8 cellular contexts compared by ENCODE assay signal in the genomic region with DNA sequence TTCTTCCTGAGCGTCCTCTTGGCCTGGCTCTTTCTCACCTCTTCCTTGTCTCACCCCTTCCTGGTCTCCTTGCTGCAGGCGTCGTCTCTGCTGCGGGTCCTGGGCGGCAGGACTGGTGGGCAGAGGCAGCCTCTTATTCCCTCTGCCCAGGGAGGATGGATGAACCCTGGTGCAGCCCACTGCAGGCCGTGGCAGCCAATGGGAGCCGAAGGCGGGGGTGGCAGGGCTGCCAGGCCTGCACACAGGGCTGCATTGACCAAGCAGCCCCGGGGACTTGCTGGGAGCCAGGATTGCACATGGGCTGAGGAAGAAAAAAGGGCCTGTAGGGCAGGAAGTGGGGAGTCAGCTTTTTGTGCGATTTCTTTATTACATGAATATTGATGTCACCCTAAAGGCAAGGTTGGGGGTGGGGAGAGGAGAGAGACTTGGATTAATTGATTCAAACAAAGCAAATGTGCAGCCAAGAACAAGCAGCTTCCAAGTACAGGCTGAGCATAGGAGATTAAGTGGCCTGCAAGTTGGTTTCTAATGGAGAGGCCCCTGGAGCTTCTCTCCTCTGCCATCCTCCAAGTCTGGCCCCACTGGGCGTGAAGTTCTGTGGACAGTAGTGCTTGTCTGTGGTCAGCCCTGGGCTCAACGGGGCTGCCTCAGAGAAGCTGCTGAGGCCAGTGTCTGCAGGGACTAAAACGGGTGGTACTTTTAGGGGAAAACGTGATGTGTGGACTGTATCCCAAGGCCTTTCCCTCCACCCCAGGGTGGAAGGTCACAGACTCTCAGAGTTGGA. TPM values are rescaled to one million over a fixed set of nuclear protein-coding genes. Genes with fewer than 3 reads are reported as not detected.
DNase-seq lines count a peak whose midpoint lies in the region; TF ChIP-seq lines count a peak whose summit lies in the region.

Gene S100B, minus strand, starts transcription at position 108 of the 784 bp plus-strand sequence. CDS start 2,667 bp downstream, outside the sequence.

- peaks cover 7 to 15% of the 10 kb centered on the region in 2 donors for H3K4me1 ChIP-seq in duodenal mucosa (ENCODE audit: control insufficient read depth in 1 of 2, insufficient read depth in 2 of 2, low read length in 2 of 2)

- DNase-seq in CD14-positive monocyte (ENCODE audit: low spot score) = no peak
- DNase-seq in NCI-H2227 (lab: John Stamatoyannopoulos, UW; ENCODE audit: unreplicated experiment) = peak; percentile 49
- peak; percentile 36 for DNase-seq in neural crest cell (ENCODE audit: low read depth, low spot score)
- no peak for DNase-seq in HUDEP-2 (lab: John Stamatoyannopoulos, UW; ENCODE audit: unreplicated experiment in 76 of 76)
- DNase-seq in NCI-H2196 (lab: John Stamatoyannopoulos, UW; ENCODE audit: unreplicated experiment) = no peak
- DNase-seq in NCI-H82 treated with DMSO at 0.1 percent for 48 hours (lab: John Stamatoyannopoulos, UW; ENCODE audit: unreplicated experiment) = no peak
- DNase-seq in NCI-H2196 treated with DMSO at 0.1 percent for 48 hours (lab: John Stamatoyannopoulos, UW; ENCODE audit: unreplicated experiment) = no peak

- TF ChIP-seq CTCF in CD14-positive monocyte (IDR thresholded peaks at IDR 0.05) (no peak), neural crest cell (conservative IDR thresholded peaks at IDR 0.05) (no peak)

- H3K27ac ChIP-seq in duodenal mucosa (ENCODE audit: low read depth, low read length) = peak within 1 kb of the TSS; percentile 2

- intact Hi-C loops in CD14-positive monocyte (cut with micrococcal nuclease) = no loop called here

- H3K27ac Mint-ChIP-seq in CD14-positive monocyte = peak within 1 kb of the TSS; percentile 78 to 96 (median 88)
- H3K27ac Mint-ChIP-seq in neural crest cell (ENCODE audit: unreplicated experiment) = peak within 1 kb of the TSS; percentile 90

- H3K9ac ChIP-seq in duodenal mucosa (ENCODE audit: low read depth in 1 of 2, low read length in 2 of 2) = no peak within 1 kb of the TSS

- H3K9me3 Mint-ChIP-seq in CD14-positive monocyte = no peaks in the 10 kb centered on the region
- peaks cover 4% of the 10 kb centered on the region for H3K9me3 Mint-ChIP-seq in neural crest cell

- H3K27me3 ChIP-seq in duodenal mucosa (ENCODE audit: control insufficient read depth in 1 of 2, insufficient read depth in 2 of 2, low read length in 2 of 2) = no peaks in the 10 kb centered on the region

- H3K36me3 Mint-ChIP-seq in CD14-positive monocyte (no peaks in the 10 kb centered on the region), neural crest cell (ENCODE audit: low read depth) (no peaks in the 10 kb centered on the region)

- H3K4me1 Mint-ChIP-seq in CD14-positive monocyte = peaks cover 47% of the 10 kb centered on the region
- H3K4me1 Mint-ChIP-seq in neural crest cell = peaks cover 49% of the 10 kb centered on the region

- H3K36me3 ChIP-seq in duodenal mucosa (ENCODE audit: control insufficient read depth in 1 of 2, insufficient read depth in 2 of 2, low read length in 2 of 2) = no peaks in the 10 kb centered on the region

- H3K9me3 ChIP-seq in duodenal mucosa (ENCODE audit: control insufficient read depth in 1 of 2, low read length in 2 of 2) = no peaks in the 10 kb centered on the region

- peak within 1 kb of the TSS; percentile 51 to 81 for H3K4me3 Mint-ChIP-seq in CD14-positive monocyte
- H3K4me3 Mint-ChIP-seq in neural crest cell = peak within 1 kb of the TSS; percentile 63

- H3K27me3 Mint-ChIP-seq in CD14-positive monocyte (ENCODE audit: low read depth in 3 of 3) = peaks cover 0 to 2% (median 0%) of the 10 kb centered on the region in 3 donors
- H3K27me3 Mint-ChIP-seq in neural crest cell (ENCODE audit: low read depth) = no peaks in the 10 kb centered on the region

- no peak within 1 kb of the TSS for H3K4me3 ChIP-seq in duodenal mucosa (ENCODE audit: low read depth in 1 of 2, low read length in 2 of 2)

RNA-seq across cellular contexts. Expression of gene S100B, which starts in this region (rescaled TPM):
- polyA plus RNA-seq in CD14-positive monocyte = 1 to 10 TPM in 1 of 2 donors, under 1 TPM in 1; 0.67 to 1.4 TPM
- 29.9 and 37.3 TPM in 2 replicates for total RNA-seq in neural crest cell

Comparison
In these comparisons a context has a peak if more than half of its experiments do, and no peak if none do; other contexts are left out.
1. DNase-seq: peak in NCI-H2227 (single experiment) and neural crest cell (single experiment); none in CD14-positive monocyte (single experiment), HUDEP-2 (0 of 76), NCI-H2196 (single experiment), NCI-H82 treated with DMSO at 0.1 percent for 48 hours (single experiment) and NCI-H2196 treated with DMSO at 0.1 percent for 48 hours (single experiment).